Comparison of ENCODE assay signal across 1 cellular context in the genomic region with DNA sequence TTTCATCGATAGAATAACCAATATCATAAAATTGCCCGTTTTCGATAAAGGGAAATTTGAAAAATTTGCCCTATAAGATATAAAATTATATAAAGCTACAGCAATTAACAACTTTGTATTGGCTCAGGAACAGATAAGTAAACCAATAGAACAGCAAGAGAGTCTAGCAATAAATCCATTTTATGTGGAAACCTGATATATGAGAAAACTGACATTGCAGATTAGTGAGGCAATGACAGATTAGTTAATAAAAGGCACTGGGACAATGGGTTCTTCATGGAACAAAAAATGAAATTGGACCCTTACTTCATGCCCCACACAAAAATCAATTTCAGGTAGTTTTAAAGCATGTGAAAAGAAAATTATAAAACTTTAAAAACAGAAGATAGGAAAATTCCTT.
TF ChIP-seq lines count a peak whose summit lies in the region.

No MANE protein-coding gene starts in this region.

TF ChIP-seq in HEK293, 187 proteins besides CTCF, POLR2A, EP300 and RAD21 (continued from another document):
- TF ChIP-seq ZBTB48 (tag by site-specific recombination; IDR thresholded peaks at IDR 0.05), result no peak
- TF ChIP-seq, protein P1, sequence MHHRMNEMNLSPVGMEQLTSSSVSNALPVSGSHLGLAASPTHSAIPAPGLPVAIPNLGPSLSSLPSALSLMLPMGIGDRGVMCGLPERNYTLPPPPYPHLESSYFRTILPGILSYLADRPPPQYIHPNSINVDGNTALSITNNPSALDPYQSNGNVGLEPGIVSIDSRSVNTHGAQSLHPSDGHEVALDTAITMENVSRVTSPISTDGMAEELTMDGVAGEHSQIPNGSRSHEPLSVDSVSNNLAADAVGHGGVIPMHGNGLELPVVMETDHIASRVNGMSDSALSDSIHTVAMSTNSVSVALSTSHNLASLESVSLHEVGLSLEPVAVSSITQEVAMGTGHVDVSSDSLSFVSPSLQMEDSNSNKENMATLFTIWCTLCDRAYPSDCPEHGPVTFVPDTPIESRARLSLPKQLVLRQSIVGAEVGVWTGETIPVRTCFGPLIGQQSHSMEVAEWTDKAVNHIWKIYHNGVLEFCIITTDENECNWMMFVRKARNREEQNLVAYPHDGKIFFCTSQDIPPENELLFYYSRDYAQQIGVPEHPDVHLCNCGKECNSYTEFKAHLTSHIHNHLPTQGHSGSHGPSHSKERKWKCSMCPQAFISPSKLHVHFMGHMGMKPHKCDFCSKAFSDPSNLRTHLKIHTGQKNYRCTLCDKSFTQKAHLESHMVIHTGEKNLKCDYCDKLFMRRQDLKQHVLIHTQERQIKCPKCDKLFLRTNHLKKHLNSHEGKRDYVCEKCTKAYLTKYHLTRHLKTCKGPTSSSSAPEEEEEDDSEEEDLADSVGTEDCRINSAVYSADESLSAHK (tag by site-specific recombination; IDR thresholded peaks at IDR 0.05), result 0 out of 2 replicates have a peak, but pooled peaks have one; percentile 47
- 0 out of 2 replicates have a peak, but pooled peaks have one; percentile 17 for TF ChIP-seq HIC1 (tag by site-specific recombination; IDR thresholded peaks at IDR 0.05)
- TF ChIP-seq ZXDB (tag by site-specific recombination; IDR thresholded peaks at IDR 0.05), result 0 out of 2 replicates have a peak, but pooled peaks have one; percentile 22
- no peak for TF ChIP-seq ZBTB8A (tag by site-specific recombination; IDR thresholded peaks at IDR 0.05)
- TF ChIP-seq ZNF274 (IDR thresholded peaks at IDR 0.05; ENCODE audit: low read length), result no peak
- no peak for TF ChIP-seq ZNF274 (tag by site-specific recombination; IDR thresholded peaks at IDR 0.05; ENCODE audit: borderline replicate concordance)
- TF ChIP-seq ZNF544 (tag by site-specific recombination; IDR thresholded peaks at IDR 0.05), result no peak
- TF ChIP-seq SP2 (tag by site-specific recombination; IDR thresholded peaks at IDR 0.05), result no peak
- TF ChIP-seq GLIS2 (tag by site-specific recombination; IDR thresholded peaks at IDR 0.05), result no peak
- no peak for TF ChIP-seq ZNF223 (tag by site-specific recombination; IDR thresholded peaks at IDR 0.05)
- no peak for TF ChIP-seq ZNF292 (tag by site-specific recombination; IDR thresholded peaks at IDR 0.05; ENCODE audit: borderline replicate concordance, low read depth)
- TF ChIP-seq RBAK (tag by site-specific recombination; IDR thresholded peaks at IDR 0.05), result no peak
- no peak for TF ChIP-seq SCRT1 (tag by site-specific recombination; IDR thresholded peaks at IDR 0.05; ENCODE audit: borderline replicate concordance)
- no peak for TF ChIP-seq ZNF146 (tag by site-specific recombination; IDR thresholded peaks at IDR 0.05)
- TF ChIP-seq SCRT2 (tag by site-specific recombination; IDR thresholded peaks at IDR 0.05), result no peak
- TF ChIP-seq, protein P2, sequence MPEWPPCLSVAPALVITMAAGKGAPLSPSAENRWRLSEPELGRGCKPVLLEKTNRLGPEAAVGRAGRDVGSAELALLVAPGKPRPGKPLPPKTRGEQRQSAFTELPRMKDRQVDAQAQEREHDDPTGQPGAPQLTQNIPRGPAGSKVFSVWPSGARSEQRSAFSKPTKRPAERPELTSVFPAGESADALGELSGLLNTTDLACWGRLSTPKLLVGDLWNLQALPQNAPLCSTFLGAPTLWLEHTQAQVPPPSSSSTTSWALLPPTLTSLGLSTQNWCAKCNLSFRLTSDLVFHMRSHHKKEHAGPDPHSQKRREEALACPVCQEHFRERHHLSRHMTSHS (tag by site-specific recombination; IDR thresholded peaks at IDR 0.05), result no peak
- TF ChIP-seq ZNF24 (tag by site-specific recombination; IDR thresholded peaks at IDR 0.05), result no peak
TF ChIP-seq in HEK293: peak in this region for 9.
